Comparison of ENCODE assay signal across 8 cellular contexts in genomic region chr6:35139924-35140524, GRCh38. TPM values are rescaled to one million over a fixed set of nuclear protein-coding genes. Genes with fewer than 3 reads are reported as not detected.
DNase-seq lines count a peak whose midpoint lies in the region; ATAC-seq, FAIRE-seq and TF ChIP-seq lines count a peak whose summit lies in the region.

No MANE protein-coding gene starts in this region.

- TF ChIP-seq POLR2A in breast epithelium (IDR thresholded peaks at IDR 0.05), result no peak

- H3K36me3 ChIP-seq in breast epithelium, result no peaks in the 10 kb centered on the region

- H3K4me1 ChIP-seq in breast epithelium, result no peaks in the 10 kb centered on the region

- TF ChIP-seq CTCF in breast epithelium (IDR thresholded peaks at IDR 0.05), result peak; percentile 71 to 89 (median 86)

- H3K27ac ChIP-seq in breast epithelium, result no peak overlapping the region

- peak; percentile 99 for FAIRE-seq in islet of Langerhans (lab: Jason Lieb, UNC)

- intact Hi-C loops in breast epithelium (cut with DNase I; ENCODE audit: low total_unique reads), result loop anchor here (10.0 kb wide), 2 partner anchors 65 to 155 kb away; no protein-coding TSS in a partner anchor

- no peaks in the 10 kb centered on the region for H3K9me3 ChIP-seq in breast epithelium

- peak; percentile 39 for DNase-seq in activated CD4-positive, CD25-positive, alpha-beta regulatory T cell treated with anti-CD3 and anti-CD28 coated beads, Interleukin-2, amount 50 U/mL, for 72 hours
- DNase-seq in NCI-H146 treated with DMSO at 0.1 percent for 48 hours (lab: John Stamatoyannopoulos, UW; ENCODE audit: unreplicated experiment) (peak; percentile 51), T-helper 2 cell (peak in 3 of 5 experiments; percentile 7 to 73 (median 29)), breast epithelium (ENCODE audit: low spot score in 2 of 2) (no peak)
- peak; percentile 47 to 50 for DNase-seq in stimulated activated CD4-positive, alpha-beta T cell treated with anti-CD3 and anti-CD28 coated beads, Interleukin-2, amount 100 ng/mL, for 24 hours

- H3K4me3 ChIP-seq in breast epithelium, result no peak overlapping the region

- no peaks in the 10 kb centered on the region for H3K27me3 ChIP-seq in breast epithelium

- ATAC-seq in activated CD4-positive, CD25-positive, alpha-beta regulatory T cell treated with anti-CD3 and anti-CD28 coated beads, Interleukin-2, amount 50 U/mL, for 24 hours, result no peak
- ATAC-seq in GM21529 (IDR thresholded peaks at IDR 0.05; ENCODE audit: unreplicated experiment), result no peak

RNA-seq across cellular contexts. Expression of gene TCP11, which starts 1.1 kb away (rescaled TPM):
- under 1 TPM in 2 of 3 donors, not detected in 1; 0.32 to 0.66 TPM for total RNA-seq in breast epithelium

Comparison
In these comparisons a context has a peak if more than half of its experiments do, and no peak if none do; other contexts are left out.
1. DNase-seq: peak in activated CD4-positive, CD25-positive, alpha-beta regulatory T cell treated with anti-CD3 and anti-CD28 coated beads, Interleukin-2, amount 50 U/mL, for 72 hours (single experiment), NCI-H146 treated with DMSO at 0.1 percent for 48 hours (single experiment), T-helper 2 cell (3 of 5) and stimulated activated CD4-positive, alpha-beta T cell treated with anti-CD3 and anti-CD28 coated beads, Interleukin-2, amount 100 ng/mL, for 24 hours (2 of 2); none in breast epithelium (0 of 2).